9 cellular contexts compared by ENCODE assay signal in genomic region chr22:38802671-38803121, GRCh38. TPM values are rescaled to one million over a fixed set of nuclear protein-coding genes. Genes with fewer than 3 reads are reported as not detected.
DNase-seq lines count a peak whose midpoint lies in the region; ATAC-seq and TF ChIP-seq lines count a peak whose summit lies in the region.
"Had no signal": no experiment of that assay in that cellular context is flagged by ENCODE, and none has a peak within 500 bp of the region (broad histone marks: within the 10 kb centered on the region; RNA-seq: fewer than 3 reads in every experiment).

No MANE protein-coding gene starts in this region.

- peak overlapping the region; percentile 33 for H2BK5ac ChIP-seq in IMR-90 (ENCODE audit: low read depth, low read length, poor library complexity, severe bottlenecking)

- TF ChIP-seq CTCF in AG04450 (IDR thresholded peaks at IDR 0.05; ENCODE audit: low read depth, low read length) (no peak), IMR-90 (conservative IDR thresholded peaks at IDR 0.05; ENCODE audit: low read depth, low read length) (no peak), cardiac fibroblast (IDR thresholded peaks at IDR 0.05; ENCODE audit: low read depth, low read length) (no peak)

- no peak overlapping the region for H2BK20ac ChIP-seq in IMR-90 (ENCODE audit: low read depth, low read length)

- H4K5ac ChIP-seq in IMR-90 (ENCODE audit: low read depth, low read length) = no peak overlapping the region

- H3K27me3 ChIP-seq in AG04450 (ENCODE audit: control insufficient read depth, insufficient read depth, low read length) (peaks cover 2% of the 10 kb centered on the region), IMR-90 (ENCODE audit: control insufficient read depth, insufficient read depth, low read length) (peaks cover 10% of the 10 kb centered on the region)

- 0 out of 2 replicates have a peak overlapping the region, but pooled peaks have one; percentile 3 for H4K91ac ChIP-seq in IMR-90 (ENCODE audit: insufficient read depth, low read depth, low read length)

- in situ Hi-C loops in IMR-90 (cut with MboI; ENCODE audit: low sequenced_read_pairs) = no loop called here

- H4K20me1 ChIP-seq in IMR-90 (ENCODE audit: insufficient read depth, low read length) = no peaks in the 10 kb centered on the region

- no TSS peak for BruUV-seq in IMR-90 (replicated peaks; lab: Mats Ljungman, UMichigan)

- H3K56ac ChIP-seq in IMR-90 (ENCODE audit: extremely low read depth, insufficient read depth, low read length) = no peak overlapping the region

- H3K9me1 ChIP-seq in IMR-90 (ENCODE audit: insufficient read depth, low read length) = no peaks in the 10 kb centered on the region

- no peak overlapping the region for H3K14ac ChIP-seq in IMR-90 (replicated peaks; ENCODE audit: low read depth, low read length)

- DNase-seq in AG04450 (ENCODE audit: low read depth, low spot score) (peak; percentile 85), IMR-90 (peak; percentile 95), cardiac fibroblast (ENCODE audit: low read depth in 2 of 2) (peak; percentile 92 to 98), left lobe of liver (ENCODE audit: low spot score) (no peak), NCI-H510A treated with DMSO at 0.1 percent for 48 hours (lab: John Stamatoyannopoulos, UW) (no peak), globus pallidus (ENCODE audit: low spot score) (no peak), NCI-H1436 (lab: John Stamatoyannopoulos, UW) (no peak)
- DNase-seq: DMS79 treated with DMSO at 0.1 percent for 48 hours had no signal

- intact Hi-C loops in IMR-90 (cut with micrococcal nuclease) = no loop called here

- H3K4ac ChIP-seq in IMR-90 (ENCODE audit: low read depth, low read length) = peak overlapping the region; percentile 45; the same call in 1 of the 2 replicates

- CTCF ChIA-PET in AG04450 (lab: Charles Lee) = interaction anchor here (0.6 to 3.3 kb wide), 4 partner anchors 34 to 514 kb away, joined by 3 to 20 read pairs (median 6); no protein-coding TSS in a partner anchor
- CTCF ChIA-PET in IMR-90 (lab: Yijun Ruan, JAX) = interaction anchor here (0.8 kb wide), 1 partner anchor 11 kb away, joined by 4 read pairs; no protein-coding TSS in a partner anchor

- no peak overlapping the region for H3K23ac ChIP-seq in IMR-90 (ENCODE audit: low read depth, low read length)

- peak; percentile 97 for ATAC-seq in IMR-90 (ENCODE audit: low read depth)
- ATAC-seq in left lobe of liver = peak; percentile 71
- no peak for ATAC-seq in HG03378 (IDR thresholded peaks at IDR 0.05; ENCODE audit: unreplicated experiment)

- no peak overlapping the region; the same call in 1 of the 2 replicates for H3K4me2 ChIP-seq in IMR-90 (ENCODE audit: low read depth, low read length)

- H3K36me3 ChIP-seq in IMR-90 (ENCODE audit: control insufficient read depth, insufficient read depth, low read length) = no peaks in the 10 kb centered on the region

- no peak overlapping the region for H3K27ac ChIP-seq in AG04450 (ENCODE audit: low read depth, low read length)
- H3K27ac ChIP-seq in IMR-90 (ENCODE audit: insufficient read depth, low read length) = peak overlapping the region; percentile 1; the same call in 1 of the 2 replicates

- no peak overlapping the region for H3K4me3 ChIP-seq in AG04450 (ENCODE audit: low read depth, low read length)
- H3K4me3 ChIP-seq in IMR-90 (ENCODE audit: insufficient read depth, low read depth, low read length) = no peak overlapping the region
- no peak overlapping the region for H3K4me3 ChIP-seq in cardiac fibroblast (replicated peaks in 1 of 2; ENCODE audit: low read depth in 2 of 2, low read length in 2 of 2)

- 0 out of 2 replicates have a peak, but pooled peaks cover 2% of the 10 kb centered on the region for H3K4me1 ChIP-seq in IMR-90 (ENCODE audit: control insufficient read depth, insufficient read depth, low read length)

- TF ChIP-seq RAD21 in IMR-90 (IDR thresholded peaks at IDR 0.05; ENCODE audit: low read length) = 0 out of 2 replicates have a peak, but pooled peaks have one; percentile 4

- no CpG with 5 or more reads among the region's 10 CpGs for WGBS in IMR-90 (ENCODE audit: extremely low coverage in 2 of 2, insufficient read length in 1 of 2), 2 experiments

- H3K9ac ChIP-seq in IMR-90 (ENCODE audit: low read depth, low read length) = no peak overlapping the region

- POLR2A ChIA-PET in AG04450 (lab: Yijun Ruan, JAX) (interaction anchor here (0.6 to 0.8 kb wide), 2 partner anchors 37 to 283 kb away, joined by 3 to 5 read pairs; no protein-coding TSS in a partner anchor), IMR-90 (lab: Charles Lee; ENCODE audit: unreplicated experiment) (interaction anchor here (0.6 kb wide), 1 partner anchor 29 kb away, joined by 3 read pairs; no protein-coding TSS in a partner anchor)

- H2BK15ac ChIP-seq in IMR-90 (ENCODE audit: low read depth, low read length) = no peak overlapping the region

- H3K9me3 ChIP-seq in AG04450 (ENCODE audit: control insufficient read depth, insufficient read depth, low read length) (peaks cover 2% of the 10 kb centered on the region; the same call in 1 of the 2 replicates), IMR-90 (ENCODE audit: control insufficient read depth, insufficient read depth, low read length) (peaks cover 4% of the 10 kb centered on the region; the same call in 1 of the 2 replicates)

- dilution Hi-C loops in IMR-90 (cut with HindIII; ENCODE audit: low sequenced_read_pairs, unreplicated experiment) = no loop called here

- H2AK9ac ChIP-seq in IMR-90 (replicated peaks; ENCODE audit: low read depth, low read length, poor library complexity) = peak overlapping the region; percentile 33

- H2BK120ac ChIP-seq in IMR-90 (ENCODE audit: low read depth, low read length) = no peak overlapping the region

- no peak overlapping the region for H3K18ac ChIP-seq in IMR-90 (ENCODE audit: low read depth, low read length)

- peak overlapping the region; percentile 9 for H2AFZ ChIP-seq in IMR-90 (replicated peaks; ENCODE audit: low read length, poor library complexity)

- no peaks in the 10 kb centered on the region for H3K79me1 ChIP-seq in IMR-90 (ENCODE audit: low read depth in 1 of 2, low read length in 2 of 2)

- no peak overlapping the region for H2AK5ac ChIP-seq in IMR-90 (ENCODE audit: low read depth, low read length)

- H4K8ac ChIP-seq in IMR-90 (ENCODE audit: low read depth in 2 of 2, low read length in 2 of 2) = peak overlapping the region in 1 of 2 experiments; percentile 35; a peak in 1 of 4 replicates

- TF ChIP-seq POLR2A in IMR-90 (IDR thresholded peaks at IDR 0.05; ENCODE audit: low read depth, low read length) = no peak

TF ChIP-seq in IMR-90, 13 proteins besides CTCF, POLR2A, EP300 and RAD21 (continues in another document):
- TF ChIP-seq MAFK (IDR thresholded peaks at IDR 0.05; ENCODE audit: low read depth, low read length) (peak; percentile 59), CHD1 (IDR thresholded peaks at IDR 0.05; ENCODE audit: low read depth, low read length) (no peak), MXI1 (IDR thresholded peaks at IDR 0.05; ENCODE audit: borderline replicate concordance, low read depth, low read length) (no peak), FOS (IDR thresholded peaks at IDR 0.05; ENCODE audit: low read depth, low read length) (peak; percentile 36; the same call in 1 of the 2 replicates), USF2 (IDR thresholded peaks at IDR 0.05; ENCODE audit: low read depth, low read length) (no peak), ELK1 (IDR thresholded peaks at IDR 0.05; ENCODE audit: borderline replicate concordance, low read depth, low read length) (no peak), BHLHE40 (IDR thresholded peaks at IDR 0.05; ENCODE audit: low read depth, low read length) (no peak), CEBPB (IDR thresholded peaks at IDR 0.05; ENCODE audit: low read depth, low read length) (peak; percentile 94), NFE2L2 (IDR thresholded peaks at IDR 0.05; ENCODE audit: low read depth, low read length) (peak; percentile 64; the same call in 1 of the 2 replicates), RCOR1 (IDR thresholded peaks at IDR 0.05; ENCODE audit: insufficient replicate concordance, low read length) (peak; percentile 85), SMC3 (IDR thresholded peaks at IDR 0.05; ENCODE audit: low read depth, low read length) (no peak)

RNA-seq across cellular contexts. Expression of gene DNAL4, which starts 8.8 kb away (rescaled TPM):
- polyA plus RNA-seq in AG04450 (2011; rRNA removed) = 12.6 and 15.5 TPM in 2 replicates
- 8.6 and 8.7 TPM in 2 replicates for polyA minus RNA-seq in AG04450 (2011; rRNA and poly(A)+ RNA removed)
- total RNA-seq in IMR-90 (2012; rRNA removed) = 6.1 and 6.9 TPM in 2 replicates
- polyA plus RNA-seq in IMR-90 (2012; rRNA removed) = 12.1 and 14.2 TPM in 2 replicates
- 14.7 and 19.4 TPM in 2 replicates for polyA plus RNA-seq in IMR-90 (2012; cell fraction: cytosol; rRNA removed)
- polyA plus RNA-seq in IMR-90 (2012; cell fraction: nucleus; rRNA removed; ENCODE audit: low replicate concordance) = 7.3 and 9.3 TPM in 2 replicates
- 3.3 TPM for total RNA-seq in left lobe of liver

RNA-seq across cellular contexts. Expression of gene NPTXR, which starts 41.1 kb away (rescaled TPM):
- polyA plus RNA-seq in AG04450 (2011; rRNA removed) (1.7 and 2.3 TPM in 2 replicates), IMR-90 (2012; rRNA removed) (1.8 and 2.2 TPM in 2 replicates)
- 3.0 and 3.2 TPM in 2 replicates for polyA minus RNA-seq in AG04450 (2011; rRNA and poly(A)+ RNA removed)
- total RNA-seq in IMR-90 (2012; rRNA removed) (0.28 and 0.36 TPM in 2 replicates), left lobe of liver (0.45 TPM)
- 1.3 and 2.3 TPM in 2 replicates for polyA plus RNA-seq in IMR-90 (2012; cell fraction: cytosol; rRNA removed)
- polyA plus RNA-seq in IMR-90 (2012; cell fraction: nucleus; rRNA removed; ENCODE audit: low replicate concordance) = 1.4 and 1.6 TPM in 2 replicates

RNA-seq across cellular contexts. Expression of gene SUN2, which starts 46.9 kb away (rescaled TPM):
- polyA plus RNA-seq in AG04450 (2011; rRNA removed) (24.5 and 33.2 TPM in 2 replicates), IMR-90 (2012; rRNA removed) (50.0 and 57.3 TPM in 2 replicates)
- 32.9 and 43.8 TPM in 2 replicates for polyA minus RNA-seq in AG04450 (2011; rRNA and poly(A)+ RNA removed)
- total RNA-seq in IMR-90 (2012; rRNA removed) (25.6 and 27.8 TPM in 2 replicates), left lobe of liver (183 TPM)
- polyA plus RNA-seq in IMR-90 (2012; cell fraction: cytosol; rRNA removed) = 42.6 and 49.1 TPM in 2 replicates
- 32.0 and 72.8 TPM in 2 replicates for polyA plus RNA-seq in IMR-90 (2012; cell fraction: nucleus; rRNA removed; ENCODE audit: low replicate concordance)

Comparison
In these comparisons a context has a peak if more than half of its experiments do, and no peak if none do; other contexts are left out.
1. DNase-seq: peak in AG04450 (single experiment), IMR-90 (single experiment) and cardiac fibroblast (2 of 2); none in left lobe of liver (single experiment), NCI-H510A treated with DMSO at 0.1 percent for 48 hours (single experiment), globus pallidus (single experiment) and NCI-H1436 (single experiment).